In genomic region chr12:121245031-121245430, GRCh38 we compare ENCODE assay signal across 24 cellular contexts.
"Had no signal": no experiment of that assay in that cellular context is flagged by ENCODE, and none has a peak within 500 bp of the region (broad histone marks: within the 10 kb centered on the region; RNA-seq: fewer than 3 reads in every experiment).

No MANE protein-coding gene starts in this region.

- H3K27me3 ChIP-seq: body of pancreas had no signal

- FAIRE-seq: colon, frontal cortex had no signal

- H3K4me3 Mint-ChIP-seq: activated CD4-positive, alpha-beta memory T cell treated with anti-CD3 and anti-CD28 coated beads, Interleukin-2, amount 10 ng/mL, durations not matched to agents 7 days and 5 days; activated CD4-positive, alpha-beta T cell treated with anti-CD3 and anti-CD28 coated beads for 36 hours; activated CD4-positive, alpha-beta T cell treated with anti-CD3 and anti-CD28 coated beads, Interleukin-2, amount 10 ng/mL, durations not matched to agents 24 days and 14 days; activated naive CD8-positive, alpha-beta T cell; activated T-cell treated with anti-CD3 and anti-CD28 coated beads, Interleukin-2, amount 50 U/mL, for 4 hours; activated T-helper 17 cell treated with anti-CD3 and anti-CD28 coated beads, Interleukin-2, amount 50 U/mL, for 72 hours; endodermal cell had no signal

- H3K4me3 ChIP-seq: body of pancreas had no signal

- ATAC-seq: activated CD4-positive, alpha-beta T cell treated with anti-CD3 and anti-CD28 coated beads for 36 hours; activated T-cell treated with anti-CD3 and anti-CD28 coated beads, Interleukin-2, amount 50 U/mL, for 4 hours; activated T-helper 17 cell treated with anti-CD3 and anti-CD28 coated beads, Interleukin-2, amount 50 U/mL, for 72 hours; body of pancreas; esophagus mucosa had no signal

- H3K4me1 ChIP-seq: body of pancreas had no signal

- H3K27ac Mint-ChIP-seq: activated CD4-positive, alpha-beta memory T cell treated with anti-CD3 and anti-CD28 coated beads, Interleukin-2, amount 10 ng/mL, durations not matched to agents 7 days and 5 days; activated CD4-positive, alpha-beta T cell treated with anti-CD3 and anti-CD28 coated beads for 36 hours; activated CD4-positive, alpha-beta T cell treated with anti-CD3 and anti-CD28 coated beads, Interleukin-2, amount 10 ng/mL, durations not matched to agents 24 days and 14 days; activated naive CD8-positive, alpha-beta T cell; activated T-helper 17 cell treated with anti-CD3 and anti-CD28 coated beads, Interleukin-2, amount 50 U/mL, for 72 hours; endodermal cell had no signal

- H3K9me3 ChIP-seq: body of pancreas had no signal

- H3K27me3 Mint-ChIP-seq: activated CD4-positive, alpha-beta memory T cell treated with anti-CD3 and anti-CD28 coated beads, Interleukin-2, amount 10 ng/mL, durations not matched to agents 7 days and 5 days; activated CD4-positive, alpha-beta T cell treated with anti-CD3 and anti-CD28 coated beads for 36 hours; activated CD4-positive, alpha-beta T cell treated with anti-CD3 and anti-CD28 coated beads, Interleukin-2, amount 10 ng/mL, durations not matched to agents 24 days and 14 days; activated naive CD8-positive, alpha-beta T cell; activated T-helper 17 cell treated with anti-CD3 and anti-CD28 coated beads, Interleukin-2, amount 50 U/mL, for 72 hours had no signal

- H3K9me3 Mint-ChIP-seq: activated CD4-positive, alpha-beta memory T cell treated with anti-CD3 and anti-CD28 coated beads, Interleukin-2, amount 10 ng/mL, durations not matched to agents 7 days and 5 days; activated CD4-positive, alpha-beta T cell treated with anti-CD3 and anti-CD28 coated beads, Interleukin-2, amount 10 ng/mL, durations not matched to agents 24 days and 14 days; activated T-cell treated with anti-CD3 and anti-CD28 coated beads, Interleukin-2, amount 50 U/mL, for 4 hours; activated T-helper 17 cell treated with anti-CD3 and anti-CD28 coated beads, Interleukin-2, amount 50 U/mL, for 72 hours; endodermal cell had no signal

- H3K27ac ChIP-seq: body of pancreas had no signal

- DNase-seq: activated CD4-positive, alpha-beta memory T cell treated with anti-CD3 and anti-CD28 coated beads, Interleukin-2, amount 10 ng/mL, durations not matched to agents 7 days and 5 days; activated CD4-positive, alpha-beta T cell treated with anti-CD3 and anti-CD28 coated beads for 36 hours; activated CD4-positive, alpha-beta T cell treated with anti-CD3 and anti-CD28 coated beads, Interleukin-2, amount 10 ng/mL, durations not matched to agents 24 days and 14 days; activated CD4-positive, CD25-positive, alpha-beta regulatory T cell; activated CD4-positive, CD25-positive, alpha-beta regulatory T cell treated with anti-CD3 and anti-CD28 coated beads, Interleukin-2, amount 50 U/mL, for 72 hours; activated effector memory CD4-positive, alpha-beta T cell treated with Interleukin-2 at 50 U/mL for 16 hours; activated gamma-delta T cell treated with Interleukin-2 at 50 U/mL for 16 hours; activated naive CD4-positive, alpha-beta T cell treated with anti-CD3 and anti-CD28 coated beads, Interleukin-2, amount 50 U/mL, for 16 hours; activated naive CD4-positive, alpha-beta T cell treated with Interleukin-2 at 50 U/mL for 16 hours; activated T-cell treated with anti-CD3 and anti-CD28 coated beads, Interleukin-2, amount 50 U/mL, for 4 hours; amniotic stem cell; aorta; body of pancreas; cortex of kidney; effector memory CD4-positive, alpha-beta T cell; endodermal cell; foreskin fibroblast; head of caudate nucleus; T-helper 2 cell had no signal
